In the genomic region with DNA sequence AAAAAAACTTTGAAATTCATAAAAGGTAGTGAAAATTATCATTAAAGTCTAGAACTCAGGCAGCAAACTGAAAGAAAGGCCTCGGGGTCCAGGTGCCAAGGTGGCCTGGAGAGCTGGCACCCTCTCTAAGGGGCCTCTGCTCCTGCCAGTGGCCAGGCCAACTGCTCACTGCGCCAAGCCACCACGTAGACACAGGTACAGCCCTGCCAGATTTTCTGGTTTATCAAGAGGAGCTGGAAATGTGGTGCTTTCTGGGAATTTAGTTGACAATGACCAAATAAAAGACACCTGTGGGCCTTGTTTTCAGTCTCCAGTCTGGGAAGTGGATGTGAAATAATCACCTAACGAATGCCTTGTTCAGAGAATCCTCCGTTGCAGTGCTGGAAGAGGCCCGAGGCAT, we compare ENCODE assay signal across 22 cellular contexts. TPM values are rescaled to one million over a fixed set of nuclear protein-coding genes. Genes with fewer than 3 reads are reported as not detected.
"Had no signal": no experiment of that assay in that cellular context is flagged by ENCODE, and none has a peak within 500 bp of the region (broad histone marks: within the 10 kb centered on the region; RNA-seq: fewer than 3 reads in every experiment).

No MANE protein-coding gene starts in this region.

- H3K4me1 ChIP-seq: gastrocnemius medialis, left ventricle myocardium inferior, right lobe of liver had no signal

- H3K4me3 ChIP-seq: esophagus muscularis mucosa, gastrocnemius medialis, left ventricle myocardium inferior, right lobe of liver, skin epidermis, tibial artery had no signal

- H3K9me3 ChIP-seq: esophagus muscularis mucosa, gastrocnemius medialis, left ventricle myocardium inferior, neutrophil, right lobe of liver, tibial artery had no signal

- H3K27ac ChIP-seq: esophagus muscularis mucosa, gastrocnemius medialis, left ventricle myocardium inferior, neutrophil, right lobe of liver, skin epidermis, tibial artery had no signal

- DNase-seq: activated B cell treated with CpG ODN at 0.5 μM for 24 hours; activated CD4-positive, alpha-beta memory T cell treated with anti-CD3 and anti-CD28 coated beads for 36 hours; activated CD4-positive, alpha-beta T cell treated with anti-CD3 and anti-CD28 coated beads for 36 hours; activated naive CD4-positive, alpha-beta T cell treated with Interleukin-2 at 50 U/mL for 16 hours; activated naive CD8-positive, alpha-beta T cell treated with anti-CD3 and anti-CD28 coated beads for 36 hours; activated T-cell treated with anti-CD3 and anti-CD28 coated beads, Interleukin-2, amount 50 U/mL, for 48 hours; amniotic stem cell; dermis blood vessel endothelial cell; effector CD8-positive, alpha-beta T cell; gastrocnemius medialis; hippocampal formation; left ventricle myocardium inferior; midbrain; right lobe of liver; stimulated activated CD4-positive, alpha-beta T cell treated with anti-CD3 and anti-CD28 coated beads, Interleukin-1b, Interleukin-23, amount 100 ng/mL, for 48 hours; stimulated activated naive CD8-positive, alpha-beta T cell treated with anti-CD3 and anti-CD28 coated beads, Interleukin-15, amount 100 ng/mL, for 72 hours; T-cell; tibial artery had no signal

- ATAC-seq: activated CD4-positive, alpha-beta T cell treated with anti-CD3 and anti-CD28 coated beads for 36 hours; gastrocnemius medialis; right lobe of liver; stimulated activated naive CD8-positive, alpha-beta T cell treated with anti-CD3 and anti-CD28 coated beads, Interleukin-15, amount 100 ng/mL, for 72 hours; T-cell had no signal

- H3K36me3 ChIP-seq: gastrocnemius medialis, left ventricle myocardium inferior, neutrophil, right lobe of liver, tibial artery had no signal

- H3K27me3 ChIP-seq: neutrophil, right lobe of liver had no signal

RNA-seq across cellular contexts. Expression of a gene that starts 28.8 kb away (rescaled TPM):
- total RNA-seq: lung microvascular endothelial cell had no signal
